ENCODE assay signal across 21 cellular contexts in the genomic region with DNA sequence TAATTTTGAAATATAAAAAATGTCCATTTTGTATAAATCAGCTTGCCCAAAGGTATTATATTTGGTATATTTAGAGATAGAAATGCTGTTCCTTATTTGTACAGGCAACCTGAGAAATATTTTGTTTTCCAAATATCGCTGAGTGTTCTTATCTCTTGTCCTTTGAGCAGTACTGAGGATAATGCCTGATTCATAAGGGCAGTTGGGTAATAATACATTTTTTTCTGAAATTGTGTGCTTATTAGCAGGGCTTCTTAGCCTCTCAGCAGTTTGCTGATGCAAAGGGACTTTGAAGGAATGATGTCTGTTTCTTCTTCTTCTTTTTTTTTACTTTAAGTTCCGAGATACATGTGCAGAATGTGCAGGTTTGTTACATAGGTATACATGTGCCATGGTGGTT.
DNase-seq lines count a peak whose midpoint lies in the region; ATAC-seq, FAIRE-seq and TF ChIP-seq lines count a peak whose summit lies in the region.
"Had no signal": no experiment of that assay in that cellular context is flagged by ENCODE, and none has a peak within 500 bp of the region (broad histone marks: within the 10 kb centered on the region; RNA-seq: fewer than 3 reads in every experiment).

No MANE protein-coding gene starts in this region.

- no peak overlapping the region for H3K4ac ChIP-seq in trophoblast cell (ENCODE audit: low read depth, low read length)

- FAIRE-seq in RCC 7860 (lab: Jason Lieb, UNC): no peak
- FAIRE-seq: kidney had no signal

- no peaks in the 10 kb centered on the region for H3K27me3 Mint-ChIP-seq in HFFc6 (ENCODE audit: insufficient read depth)

- H3K4me3 ChIP-seq in brain microvascular endothelial cell (ENCODE audit: low read depth, low read length) (no peak overlapping the region), fibroblast of villous mesenchyme (ENCODE audit: low read depth, low read length) (peak overlapping the region; percentile 9), trophoblast cell (ENCODE audit: low read depth, low read length) (no peak overlapping the region), thyroid gland (replicated peaks in 1 of 3) (no peak overlapping the region)
- H3K4me3 ChIP-seq: gastrocnemius medialis, Peyer's patch had no signal

- no peaks in the 10 kb centered on the region; the same call in 1 of the 2 replicates for H3K36me3 Mint-ChIP-seq in HFFc6 (ENCODE audit: low read depth)
- H3K36me3 Mint-ChIP-seq: CD4-positive, alpha-beta memory T cell; naive thymus-derived CD8-positive, alpha-beta T cell had no signal

- H4K91ac ChIP-seq in trophoblast cell (ENCODE audit: low read depth, low read length): no peak overlapping the region

- H3K79me1 ChIP-seq in trophoblast cell (ENCODE audit: low read length): no peaks in the 10 kb centered on the region

- intact Hi-C loops in thyroid gland (cut with DNase I): no loop called here

- no peak for DNase-seq in HFFc6
- no peak for DNase-seq in brain microvascular endothelial cell
- peak; percentile 69 for DNase-seq in fibroblast of villous mesenchyme (ENCODE audit: low read depth)
- DNase-seq in trophoblast cell: peak; percentile 24 to 94
- no peak for DNase-seq in thyroid gland
- no peak for DNase-seq in RCC 7860 (ENCODE audit: low spot score)
- DNase-seq: activated CD8-positive, alpha-beta memory T cell treated with anti-CD3 and anti-CD28 coated beads, Interleukin-2, amount 50 U/mL, for 4 hours; CD4-positive, alpha-beta memory T cell; gastrocnemius medialis; kidney; mesendoderm; naive thymus-derived CD8-positive, alpha-beta T cell; NCI-H1105 treated with DMSO at 0.1 percent for 48 hours; NCI-H2081; NK-92 treated with Interleukin-12 subunit alpha and Interleukin-12 subunit beta, amount 100 ng/mL, for 24 hours; Peyer's patch; retina; stimulated activated CD4-positive, alpha-beta T cell treated with anti-CD3 and anti-CD28 coated beads, Interleukin-15, amount 100 ng/mL, for 24 hours had no signal

- H3K14ac ChIP-seq in trophoblast cell (ENCODE audit: low read length): no peak overlapping the region

- TF ChIP-seq CTCF in HFFc6 (IDR thresholded peaks at IDR 0.05): no peak
- no peak for TF ChIP-seq CTCF in brain microvascular endothelial cell (IDR thresholded peaks at IDR 0.05; ENCODE audit: low read depth, low read length, missing control alignments)
- no peak for TF ChIP-seq CTCF in fibroblast of villous mesenchyme (IDR thresholded peaks at IDR 0.05; ENCODE audit: insufficient read depth, low read depth, low read length)
- TF ChIP-seq CTCF in thyroid gland (IDR thresholded peaks at IDR 0.05): no peak

- no peak overlapping the region for H2BK12ac ChIP-seq in trophoblast cell (ENCODE audit: low read length)

- no peak overlapping the region for H4K12ac ChIP-seq in trophoblast cell (ENCODE audit: low read depth, low read length)

- H3K23ac ChIP-seq in trophoblast cell (ENCODE audit: low read length): no peak overlapping the region

- no peak overlapping the region for H4K8ac ChIP-seq in trophoblast cell (ENCODE audit: low read depth, low read length)

- in situ Hi-C loops in brain microvascular endothelial cell (cut with HindIII; ENCODE audit: low pct_ligation_motif_present, low sequenced_read_pairs): no loop called here

- no peak overlapping the region for H2AFZ ChIP-seq in trophoblast cell (ENCODE audit: insufficient read depth, low read length, poor library complexity)

- H3K18ac ChIP-seq in trophoblast cell (ENCODE audit: low read length): no peak overlapping the region

- no peak for TF ChIP-seq POLR2A in thyroid gland (IDR thresholded peaks at IDR 0.05)

- H3K9ac ChIP-seq in trophoblast cell (ENCODE audit: low read length): no peak overlapping the region

- no peaks in the 10 kb centered on the region for H3K4me1 ChIP-seq in trophoblast cell (ENCODE audit: control insufficient read depth in 1 of 2, insufficient read depth in 2 of 2, low read length in 2 of 2)
- H3K4me1 ChIP-seq in thyroid gland: peaks cover 0 to 15% of the 10 kb centered on the region in 2 donors
- H3K4me1 ChIP-seq: Peyer's patch had no signal

- H2BK5ac ChIP-seq in trophoblast cell (ENCODE audit: low read depth, low read length, poor library complexity): no peak overlapping the region

- H3K9me3 Mint-ChIP-seq in HFFc6: no peaks in the 10 kb centered on the region
- H3K9me3 Mint-ChIP-seq: activated T-helper 2 cell treated with anti-CD3 and anti-CD28 coated beads, Interferon-gamma antibody, Interleukin-2, Interleukin-4, amounts not matched to agents 10 μg/mL and 5 μg/mL and 100 μg/mL, durations not matched to agents 14 hours and 24 hours and 36 hours had no signal

- no peak overlapping the region for H2AK5ac ChIP-seq in trophoblast cell (ENCODE audit: low read length)

- no CpG with 5 or more reads among the region's 2 CpGs for WGBS in trophoblast cell (ENCODE audit: extremely low coverage, insufficient coverage, insufficient read length)
- WGBS in thyroid gland, 2 donors: 82 to 89% methylated on average over 2 of the region's 2 CpGs

- H3K9me3 ChIP-seq in trophoblast cell (ENCODE audit: insufficient read depth, low read depth, low read length) (no peaks in the 10 kb centered on the region), thyroid gland (no peaks in the 10 kb centered on the region)
- H3K9me3 ChIP-seq: gastrocnemius medialis, Peyer's patch had no signal

- H3K27ac ChIP-seq in brain microvascular endothelial cell: peak overlapping the region; percentile 47
- no peak overlapping the region for H3K27ac ChIP-seq in trophoblast cell (ENCODE audit: low read depth, low read length)
- H3K27ac ChIP-seq in thyroid gland: peak overlapping the region in 1 of 3 donors; percentile 12
- H3K27ac ChIP-seq: gastrocnemius medialis, HL-60, Peyer's patch had no signal

- no peak overlapping the region for H3K27ac Mint-ChIP-seq in HFFc6
- H3K27ac Mint-ChIP-seq: activated T-helper 2 cell treated with anti-CD3 and anti-CD28 coated beads, Interferon-gamma antibody, Interleukin-2, Interleukin-4, amounts not matched to agents 10 μg/mL and 5 μg/mL and 100 μg/mL, durations not matched to agents 14 hours and 24 hours and 36 hours; CD4-positive, alpha-beta memory T cell had no signal

- ATAC-seq in GM18867 (IDR thresholded peaks at IDR 0.05; ENCODE audit: unreplicated experiment): no peak
- ATAC-seq: naive thymus-derived CD8-positive, alpha-beta T cell had no signal

- H3K4me2 ChIP-seq in trophoblast cell (ENCODE audit: low read length): no peak overlapping the region

- no peaks in the 10 kb centered on the region for H3K36me3 ChIP-seq in brain microvascular endothelial cell (replicated peaks)
- H3K36me3 ChIP-seq in trophoblast cell (ENCODE audit: control insufficient read depth in 1 of 2, insufficient read depth in 2 of 2, low read length in 2 of 2): no peaks in the 10 kb centered on the region
- H3K36me3 ChIP-seq in thyroid gland: no peaks in the 10 kb centered on the region
- H3K36me3 ChIP-seq: gastrocnemius medialis, Peyer's patch had no signal

- no peak overlapping the region for H2BK120ac ChIP-seq in trophoblast cell (ENCODE audit: insufficient read depth, low read length, poor library complexity)

- H3K4me1 Mint-ChIP-seq in HFFc6 (ENCODE audit: low read depth): peaks cover 68% of the 10 kb centered on the region
- H3K4me1 Mint-ChIP-seq: CD4-positive, alpha-beta memory T cell had no signal

- H3K4me3 Mint-ChIP-seq in HFFc6: peak overlapping the region; percentile 81; the same call in 1 of the 2 replicates
- H3K4me3 Mint-ChIP-seq: CD4-positive, alpha-beta memory T cell; naive thymus-derived CD8-positive, alpha-beta T cell had no signal

- H3K79me2 ChIP-seq in trophoblast cell (ENCODE audit: control insufficient read depth, insufficient read depth, low read length, poor library complexity): no peaks in the 10 kb centered on the region

- H3K27me3 ChIP-seq in brain microvascular endothelial cell (replicated peaks): no peaks in the 10 kb centered on the region
- H3K27me3 ChIP-seq in trophoblast cell (ENCODE audit: insufficient read depth, low read length): no peaks in the 10 kb centered on the region
- no peaks in the 10 kb centered on the region for H3K27me3 ChIP-seq in thyroid gland
- H3K27me3 ChIP-seq: gastrocnemius medialis, Peyer's patch had no signal

Comparison
In these comparisons a context has a peak if more than half of its experiments do, and no peak if none do; other contexts are left out.
1. DNase-seq: peak in fibroblast of villous mesenchyme (single experiment) and trophoblast cell (2 of 2); none in HFFc6 (single experiment), brain microvascular endothelial cell (single experiment), thyroid gland (0 of 2) and RCC 7860 (single experiment).